2 cellular contexts compared by ENCODE assay signal in genomic region chr19:30692517-30692870, GRCh38.
TF ChIP-seq lines count a peak whose summit lies in the region.

No MANE protein-coding gene starts in this region.

TF ChIP-seq in IMR-90, 13 proteins besides CTCF, POLR2A, EP300 and RAD21:
- TF ChIP-seq FOS (IDR thresholded peaks at IDR 0.05; ENCODE audit: low read depth, low read length): no peak
- TF ChIP-seq NFE2L2 (IDR thresholded peaks at IDR 0.05; ENCODE audit: low read depth, low read length): no peak
- TF ChIP-seq MXI1 (IDR thresholded peaks at IDR 0.05; ENCODE audit: borderline replicate concordance, low read depth, low read length): no peak
- TF ChIP-seq SMC3 (IDR thresholded peaks at IDR 0.05; ENCODE audit: low read depth, low read length): no peak
- TF ChIP-seq MAZ (IDR thresholded peaks at IDR 0.05; ENCODE audit: borderline replicate concordance, low read depth, low read length): no peak
- TF ChIP-seq, protein P1, sequence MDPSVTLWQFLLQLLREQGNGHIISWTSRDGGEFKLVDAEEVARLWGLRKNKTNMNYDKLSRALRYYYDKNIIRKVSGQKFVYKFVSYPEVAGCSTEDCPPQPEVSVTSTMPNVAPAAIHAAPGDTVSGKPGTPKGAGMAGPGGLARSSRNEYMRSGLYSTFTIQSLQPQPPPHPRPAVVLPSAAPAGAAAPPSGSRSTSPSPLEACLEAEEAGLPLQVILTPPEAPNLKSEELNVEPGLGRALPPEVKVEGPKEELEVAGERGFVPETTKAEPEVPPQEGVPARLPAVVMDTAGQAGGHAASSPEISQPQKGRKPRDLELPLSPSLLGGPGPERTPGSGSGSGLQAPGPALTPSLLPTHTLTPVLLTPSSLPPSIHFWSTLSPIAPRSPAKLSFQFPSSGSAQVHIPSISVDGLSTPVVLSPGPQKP (IDR thresholded peaks at IDR 0.05; ENCODE audit: borderline replicate concordance, low read depth, low read length): no peak
- no peak for TF ChIP-seq CEBPB (IDR thresholded peaks at IDR 0.05; ENCODE audit: low read depth, low read length)
- no peak for TF ChIP-seq RFX5 (IDR thresholded peaks at IDR 0.05; ENCODE audit: low read depth, low read length)
- TF ChIP-seq MAFK (IDR thresholded peaks at IDR 0.05; ENCODE audit: low read depth, low read length): no peak

TF ChIP-seq in H1, 55 proteins besides CTCF, POLR2A, EP300 and RAD21:
- TF ChIP-seq RNF2 (IDR thresholded peaks at IDR 0.05; ENCODE audit: borderline replicate concordance, low read depth, low read length, missing control alignments, poor library complexity, severe bottlenecking): no peak
- TF ChIP-seq EZH2 (IDR thresholded peaks at IDR 0.05; ENCODE audit: low read depth, low read length, severe bottlenecking): no peak
- TF ChIP-seq GTF2F1 (IDR thresholded peaks at IDR 0.05; ENCODE audit: borderline replicate concordance, low read depth, low read length): no peak
- no peak for TF ChIP-seq HDAC6 (IDR thresholded peaks at IDR 0.05; ENCODE audit: low read depth, low read length)
- no peak for TF ChIP-seq BCL11A (IDR thresholded peaks at IDR 0.05; ENCODE audit: low read depth in 2 of 2, low read length in 2 of 2)
- TF ChIP-seq GABPA (IDR thresholded peaks at IDR 0.05; ENCODE audit: borderline replicate concordance, insufficient read depth, low read length): no peak
- TF ChIP-seq TEAD4 (IDR thresholded peaks at IDR 0.05; ENCODE audit: low read depth, low read length): no peak
TF ChIP-seq in H1: peak in this region for 0.
